Comparison of ENCODE assay signal across 8 cellular contexts in genomic region chr11:73072935-73073481, GRCh38.
A peak's percentile ranks its signal among the peaks of the same experiment; 100 is the strongest.
DNase-seq lines count a peak whose midpoint lies in the region; FAIRE-seq and TF ChIP-seq lines count a peak whose summit lies in the region.

No MANE protein-coding gene starts in this region.

- H3K4me1 Mint-ChIP-seq in progenitor cell of endocrine pancreas (ENCODE audit: low read depth) = peaks cover 11% of the 10 kb centered on the region

- CTCF ChIA-PET in endothelial cell of umbilical vein (lab: Charles Lee) = interaction anchor here (0.8 to 1.5 kb wide), 5 partner anchors 14 to 149 kb away, joined by 3 to 5 read pairs (median 4); partner anchors contain the start of gene FCHSD2

- peak overlapping the region; percentile 52 for H3K27ac Mint-ChIP-seq in progenitor cell of endocrine pancreas

- H3K4me3 ChIP-seq in endothelial cell of umbilical vein (replicated peaks in 1 of 3; ENCODE audit: insufficient read depth in 1 of 3, low read depth in 1 of 3, low read length in 3 of 3) = peak overlapping the region in 1 of 3 experiments; percentile 16

- no peaks in the 10 kb centered on the region for H3K36me3 ChIP-seq in endothelial cell of umbilical vein (ENCODE audit: control insufficient read depth in 2 of 2, extremely low read depth in 1 of 2, insufficient read depth in 2 of 2, low read length in 2 of 2)

- peaks cover 13% of the 10 kb centered on the region for H3K36me3 Mint-ChIP-seq in progenitor cell of endocrine pancreas (ENCODE audit: insufficient read depth)

- no peak overlapping the region for H2AFZ ChIP-seq in endothelial cell of umbilical vein (ENCODE audit: low read depth, low read length)

- intact Hi-C loops in endothelial cell of umbilical vein (cut with micrococcal nuclease) = no loop called here

- peak overlapping the region; percentile 67 for H3K4me2 ChIP-seq in endothelial cell of umbilical vein (ENCODE audit: insufficient read depth, low read length)

- no peak overlapping the region for H3K4me3 Mint-ChIP-seq in progenitor cell of endocrine pancreas (ENCODE audit: low read depth)

- H3K9me1 ChIP-seq in endothelial cell of umbilical vein (replicated peaks; ENCODE audit: control insufficient read depth, extremely low read depth, insufficient read depth, low read length) = no peaks in the 10 kb centered on the region

- peaks cover 2% of the 10 kb centered on the region for H4K20me1 ChIP-seq in endothelial cell of umbilical vein (replicated peaks; ENCODE audit: control insufficient read depth, extremely low read depth, insufficient read depth, low read length)

- no TSS peak for BruUV-seq in endothelial cell of umbilical vein (replicated peaks; lab: Mats Ljungman, UMichigan)

- peak; percentile 23 for DNase-seq in NCI-H2107 treated with DMSO at 0.1 percent for 48 hours (lab: John Stamatoyannopoulos, UW; ENCODE audit: unreplicated experiment)
- DNase-seq in NCI-H2107 (lab: John Stamatoyannopoulos, UW) = no peak
- DNase-seq in H4 (ENCODE audit: low spot score) = peak; percentile 15
- DNase-seq in NCI-H748 treated with DMSO at 0.1 percent for 48 hours (lab: John Stamatoyannopoulos, UW) = peak; percentile 18
- peak; percentile 82 for DNase-seq in endothelial cell of umbilical vein (ENCODE audit: low read depth, low spot score)
- DNase-seq in progenitor cell of endocrine pancreas (ENCODE audit: low spot score, unreplicated experiment) = no peak
- no peak for DNase-seq in NCI-H2081 treated with DMSO at 0.1 percent for 48 hours (lab: John Stamatoyannopoulos, UW)
- DNase-seq in cerebellum (ENCODE audit: low spot score) = no peak

- H3K27ac ChIP-seq in endothelial cell of umbilical vein (ENCODE audit: insufficient read depth, low read depth, low read length) = no peak overlapping the region

- TF ChIP-seq CTCF in endothelial cell of umbilical vein (IDR thresholded peaks at IDR 0.05; ENCODE audit: extremely low read depth in 1 of 2, insufficient read depth in 1 of 2, low read depth in 1 of 2, low read length in 2 of 2) (no peak), progenitor cell of endocrine pancreas (IDR thresholded peaks at IDR 0.05; ENCODE audit: unreplicated experiment) (no peak)

- peaks cover 42% of the 10 kb centered on the region for H3K79me2 ChIP-seq in endothelial cell of umbilical vein (ENCODE audit: control insufficient read depth, insufficient read depth, low read length)

- peaks cover 20% of the 10 kb centered on the region for H3K4me1 ChIP-seq in endothelial cell of umbilical vein (ENCODE audit: control insufficient read depth, extremely low read depth, insufficient read depth, low read length)

- FAIRE-seq in endothelial cell of umbilical vein (lab: Jason Lieb, UNC) = peak; percentile 53

- TF ChIP-seq POLR2A in endothelial cell of umbilical vein (IDR thresholded peaks at IDR 0.05; ENCODE audit: low read depth, low read length) = peak; percentile 36

- no peaks in the 10 kb centered on the region for H3K9me3 ChIP-seq in endothelial cell of umbilical vein (replicated peaks; ENCODE audit: control insufficient read depth, insufficient read depth, low read length)

- POLR2A ChIA-PET in endothelial cell of umbilical vein (lab: Charles Lee) = no interaction called here

- dilution Hi-C loops in endothelial cell of umbilical vein (cut with MboI; ENCODE audit: extremely low pct_ligation_motif_present, low sequenced_read_pairs) = no loop called here

- no peak overlapping the region for H3K9ac ChIP-seq in endothelial cell of umbilical vein (replicated peaks; ENCODE audit: extremely low read depth, insufficient read depth, low read length)

- H3K27me3 ChIP-seq in endothelial cell of umbilical vein (ENCODE audit: control insufficient read depth in 2 of 2, insufficient read depth in 2 of 2, low read length in 2 of 2) = no peaks in the 10 kb centered on the region

- peaks cover 12% of the 10 kb centered on the region for H3K9me3 Mint-ChIP-seq in progenitor cell of endocrine pancreas (ENCODE audit: low read depth)

- no peaks in the 10 kb centered on the region for H3K27me3 Mint-ChIP-seq in progenitor cell of endocrine pancreas

TF ChIP-seq in endothelial cell of umbilical vein, 7 proteins besides CTCF, POLR2A, EP300 and RAD21:
- TF ChIP-seq POLR2AphosphoS5 (IDR thresholded peaks at IDR 0.05; ENCODE audit: insufficient read depth, low read depth, low read length) = peak; percentile 21
- TF ChIP-seq JUN (IDR thresholded peaks at IDR 0.05; ENCODE audit: borderline replicate concordance, insufficient read depth, insufficient read length, low read depth) = no peak

Comparison
In these comparisons a context has a peak if more than half of its experiments do, and no peak if none do; other contexts are left out.
1. DNase-seq: peak in NCI-H2107 treated with DMSO at 0.1 percent for 48 hours (single experiment), H4 (single experiment), NCI-H748 treated with DMSO at 0.1 percent for 48 hours (single experiment) and endothelial cell of umbilical vein (single experiment); none in NCI-H2107 (single experiment), progenitor cell of endocrine pancreas (single experiment), NCI-H2081 treated with DMSO at 0.1 percent for 48 hours (single experiment) and cerebellum (single experiment).